In the genomic region with DNA sequence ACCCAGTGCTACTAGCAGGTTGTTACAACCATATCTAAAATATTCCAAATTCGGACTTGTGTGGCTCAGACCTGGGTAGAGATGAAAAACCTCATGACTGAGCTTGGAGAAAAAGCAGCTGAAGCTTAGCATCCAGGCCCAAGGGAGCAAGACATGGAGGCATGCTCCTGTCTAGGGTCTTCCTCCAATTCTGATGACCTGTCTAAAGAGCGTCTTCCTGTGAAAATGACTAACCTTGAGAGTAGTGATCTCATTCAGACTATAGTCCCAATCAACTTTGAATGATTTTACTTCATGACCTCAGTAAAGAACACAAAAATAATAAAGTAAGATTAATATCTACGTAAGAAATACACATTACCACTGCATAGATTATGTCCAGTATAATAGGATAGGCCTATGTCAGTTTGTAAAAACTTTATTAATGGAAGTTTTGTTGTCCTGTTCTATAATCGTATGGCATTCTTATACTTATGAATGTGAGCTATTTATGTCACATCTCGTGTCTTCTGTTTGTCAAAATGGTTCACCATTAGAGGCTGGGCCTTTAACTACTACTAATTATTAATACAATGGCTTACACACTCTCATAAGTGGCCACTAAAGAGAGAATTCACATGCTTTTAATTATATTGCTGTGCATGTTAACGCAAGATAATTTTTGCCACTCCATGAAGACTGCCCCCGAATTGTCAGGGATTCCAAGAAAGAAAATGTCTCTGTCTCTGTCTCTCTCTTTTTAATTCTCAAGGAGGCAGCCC, we compare ENCODE assay signal across 1 cellular context.
TF ChIP-seq lines count a peak whose summit lies in the region.

No MANE protein-coding gene starts in this region.

TF ChIP-seq in K562, 482 proteins besides CTCF, POLR2A, EP300 and RAD21 (continued from another document):
- no peak for TF ChIP-seq ZMIZ1 (IDR thresholded peaks at IDR 0.05; ENCODE audit: low read depth in 2 of 2, low read length in 2 of 2)
- TF ChIP-seq ZNF445 (CRISPR knock-in tag; IDR thresholded peaks at IDR 0.05; ENCODE audit: low read depth) = no peak
- TF ChIP-seq SRSF9 (IDR thresholded peaks at IDR 0.05; ENCODE audit: borderline replicate concordance, low read depth, low read length) = no peak
- no peak for TF ChIP-seq ZNF140 (CRISPR knock-in tag; IDR thresholded peaks at IDR 0.05)
TF ChIP-seq in K562: peak in this region for 20.
